In the genomic region with DNA sequence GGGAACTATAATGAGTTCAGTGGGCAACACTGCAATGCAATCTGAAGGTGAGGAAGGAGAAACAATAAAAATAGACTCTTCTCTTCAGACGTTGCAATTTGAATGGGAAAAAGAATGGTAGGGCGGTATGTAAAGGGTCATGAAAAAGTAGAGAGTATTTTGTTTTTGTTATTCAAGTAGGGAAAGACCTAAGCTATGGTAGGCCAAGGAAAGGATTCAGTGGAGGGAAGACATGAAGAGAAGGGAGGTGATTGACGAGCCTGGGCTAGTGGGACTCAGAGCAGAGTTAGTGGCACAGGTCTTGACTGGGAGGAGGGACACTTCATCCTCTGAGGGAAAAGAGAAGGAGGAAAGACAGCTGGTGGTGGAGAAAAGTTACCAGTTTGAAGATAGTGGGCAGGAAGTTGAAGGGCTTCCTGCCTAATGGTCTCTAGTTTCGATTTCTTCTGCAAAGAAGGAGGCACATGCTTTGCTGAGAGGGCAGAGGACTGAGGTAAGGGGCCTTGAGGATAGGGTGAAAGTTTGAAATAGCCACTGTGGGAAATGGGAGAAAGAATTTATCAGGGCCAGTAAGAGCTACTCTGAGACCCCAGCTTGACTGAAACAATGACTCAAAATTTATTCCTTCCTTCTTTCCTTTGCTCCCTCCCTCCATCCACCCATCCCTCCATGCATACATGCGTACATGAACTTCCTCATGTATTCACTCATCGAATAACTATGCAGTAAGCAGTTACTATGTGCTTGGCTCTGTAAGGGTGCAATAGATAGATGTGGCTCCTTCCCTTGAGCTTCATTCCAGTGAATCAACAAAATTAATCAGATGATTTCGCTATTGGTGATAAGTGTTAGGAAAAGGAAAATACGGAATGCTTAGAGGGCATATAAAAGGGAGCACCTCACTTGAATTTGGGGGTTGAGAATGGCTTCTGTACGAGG, we compare ENCODE assay signal across 18 cellular contexts. TPM values are rescaled to one million over a fixed set of nuclear protein-coding genes. Genes with fewer than 3 reads are reported as not detected.
DNase-seq lines count a peak whose midpoint lies in the region; ATAC-seq, FAIRE-seq and TF ChIP-seq lines count a peak whose summit lies in the region.
"Had no signal": no experiment of that assay in that cellular context is flagged by ENCODE, and none has a peak within 500 bp of the region (broad histone marks: within the 10 kb centered on the region; RNA-seq: fewer than 3 reads in every experiment).

No MANE protein-coding gene starts in this region.

- H4K20me1 ChIP-seq in GM12878 (ENCODE audit: control insufficient read depth, insufficient read depth) (peaks cover 7% of the 10 kb centered on the region; the same call in 1 of the 2 replicates), GM23248 (ENCODE audit: insufficient read depth) (no peaks in the 10 kb centered on the region)

- H3K23ac ChIP-seq in mesendoderm (ENCODE audit: low read length) = no peak overlapping the region

- H3K36me3 ChIP-seq in KOPT-K1 (ENCODE audit: insufficient read depth, low read length) (peaks cover 31% of the 10 kb centered on the region), GM12878 (ENCODE audit: control insufficient read depth in 2 of 2, insufficient read depth in 2 of 2, low read length in 1 of 2) (peaks cover 4% of the 10 kb centered on the region in 2 experiments; a peak in 3 of 4 replicates), stomach (no peaks in the 10 kb centered on the region), mesendoderm (ENCODE audit: control insufficient read depth, insufficient read depth, low read length) (no peaks in the 10 kb centered on the region), GM23248 (ENCODE audit: low read depth) (no peaks in the 10 kb centered on the region)

- FAIRE-seq in GM12878 (lab: Jason Lieb, UNC) = no peak
- FAIRE-seq: colon, keratinocyte had no signal

- no peaks in the 10 kb centered on the region for H3F3A ChIP-seq in GM23248 (ENCODE audit: insufficient read depth)

- no peaks in the 10 kb centered on the region for H3K9me2 ChIP-seq in GM23248 (ENCODE audit: insufficient read depth)

- H3K4me1 ChIP-seq in GM12878 (ENCODE audit: control insufficient read depth, insufficient read depth, low read length) (peaks cover 13% of the 10 kb centered on the region), stomach (peaks cover 0 to 17% (median 0%) of the 10 kb centered on the region in 4 donors), mesendoderm (ENCODE audit: control insufficient read depth, low read depth, low read length) (no peaks in the 10 kb centered on the region), GM23248 (ENCODE audit: insufficient read depth) (no peaks in the 10 kb centered on the region)

- H3K4me3 ChIP-seq in GM12878 = peak overlapping the region; percentile 93
- peak overlapping the region in 1 of 4 donors; percentile 14 for H3K4me3 ChIP-seq in stomach
- H3K4me3 ChIP-seq in mesendoderm (ENCODE audit: low read length) = no peak overlapping the region
- no peak overlapping the region for H3K4me3 ChIP-seq in GM23248
- H3K4me3 ChIP-seq: SK-N-MC had no signal

- H2BK5ac ChIP-seq in mesendoderm (ENCODE audit: low read length) = no peak overlapping the region

- RAD21 ChIA-PET in GM12878 (lab: Charles Lee; ENCODE audit: unreplicated experiment) = interaction anchor here (0.8 to 5.4 kb wide), 37 partner anchors 16 to 363 kb away, joined by 3 to 42 read pairs (median 5); partner anchors contain the start of genes ARHGAP30, ITLN2, SLAMF1 and SLAMF7

- H3K9ac ChIP-seq in GM12878 (ENCODE audit: control insufficient read depth, insufficient read depth, low read length) = peak overlapping the region; percentile 100
- H3K9ac ChIP-seq in mesendoderm (ENCODE audit: low read length) = no peak overlapping the region
- H3K9ac ChIP-seq in GM23248 = no peak overlapping the region

- TF ChIP-seq POLR2A in GM12878 (IDR thresholded peaks at IDR 0.05; ENCODE audit: low read depth, low read length) (no peak; the same call in 1 of the 2 replicates), stomach (IDR thresholded peaks at IDR 0.05) (no peak)

- peaks cover 34% of the 10 kb centered on the region for H3K36me3 Mint-ChIP-seq in activated CD4-positive, alpha-beta T cell treated with anti-CD3 and anti-CD28 coated beads, Interleukin-2, amount 10 ng/mL, durations not matched to agents 7 days and 5 days (ENCODE audit: low read depth)

- no peak overlapping the region for H2BK15ac ChIP-seq in mesendoderm (replicated peaks; ENCODE audit: low read depth)

- no peak overlapping the region for H4K8ac ChIP-seq in mesendoderm (ENCODE audit: low read depth, low read length)

- TF ChIP-seq EP300 in GM12878 (IDR thresholded peaks at IDR 0.05; ENCODE audit: borderline replicate concordance in 1 of 2, control insufficient read depth in 1 of 2, low read depth in 2 of 2, low read length in 2 of 2) (0 out of 4 replicates have a peak, but pooled peaks of 1 of the 2 experiments have one; percentile 16), stomach (IDR thresholded peaks at IDR 0.05) (no peak)

- SMC1A ChIA-PET in GM12878 (lab: Charles Lee; ENCODE audit: uncharacterized antibody, unreplicated experiment) = interaction anchor here (0.7 to 7.6 kb wide), 29 partner anchors 10 to 279 kb away, joined by 3 to 82 read pairs (median 5); partner anchors contain the start of genes SLAMF1 and SLAMF7

- ATAC-seq in GM12878 = peak; percentile 16
- ATAC-seq in HG03159 (IDR thresholded peaks at IDR 0.05; ENCODE audit: unreplicated experiment) = no peak

- no peak for TF ChIP-seq RAD21 in GM12878 (IDR thresholded peaks at IDR 0.05; ENCODE audit: insufficient read depth, low read depth, low read length)

- H3K27ac Mint-ChIP-seq in activated CD4-positive, alpha-beta T cell treated with anti-CD3 and anti-CD28 coated beads, Interleukin-2, amount 10 ng/mL, durations not matched to agents 7 days and 5 days = no peak overlapping the region
- H3K27ac Mint-ChIP-seq: activated naive CD8-positive, alpha-beta T cell treated with anti-CD3 and anti-CD28 coated beads for 36 hours had no signal

- intact Hi-C loops in GM12878 (cut with micrococcal nuclease; ENCODE audit: unreplicated experiment) = loop anchor here (5.0 kb wide), 1 partner anchor 60 kb away; the partner anchor contains the start of gene SLAMF1
- intact Hi-C loops in stomach (cut with DNase I; ENCODE audit: low total_unique reads) = no loop called here

- no peak overlapping the region for H2AFZ ChIP-seq in GM12878 (ENCODE audit: control insufficient read depth, low read depth, low read length)
- H2AFZ ChIP-seq in GM23248 = no peak overlapping the region

- H3K9me3 Mint-ChIP-seq in activated CD4-positive, alpha-beta T cell treated with anti-CD3 and anti-CD28 coated beads, Interleukin-2, amount 10 ng/mL, durations not matched to agents 7 days and 5 days = no peaks in the 10 kb centered on the region
- H3K9me3 Mint-ChIP-seq: activated naive CD8-positive, alpha-beta T cell treated with anti-CD3 and anti-CD28 coated beads for 36 hours had no signal

- H3K4me3 Mint-ChIP-seq in activated CD4-positive, alpha-beta T cell treated with anti-CD3 and anti-CD28 coated beads, Interleukin-2, amount 10 ng/mL, durations not matched to agents 7 days and 5 days = no peak overlapping the region
- H3K4me3 Mint-ChIP-seq: activated naive CD8-positive, alpha-beta T cell treated with anti-CD3 and anti-CD28 coated beads for 36 hours had no signal

- no peak overlapping the region for H2BK120ac ChIP-seq in mesendoderm (ENCODE audit: low read depth, low read length)

- no peak overlapping the region for H3K4ac ChIP-seq in mesendoderm (ENCODE audit: low read depth, low read length)

- no peak overlapping the region for H4K5ac ChIP-seq in mesendoderm (ENCODE audit: low read length)

- H3K79me2 ChIP-seq in GM12878 (ENCODE audit: control insufficient read depth, insufficient read depth, low read length) (peaks cover 99% of the 10 kb centered on the region), mesendoderm (ENCODE audit: control insufficient read depth, insufficient read depth, low read length) (no peaks in the 10 kb centered on the region), GM23248 (ENCODE audit: insufficient read depth) (no peaks in the 10 kb centered on the region)

- POLR2A ChIA-PET in activated CD4-positive, alpha-beta T cell treated with anti-CD3 and anti-CD28 coated beads, Interleukin-2, amount 10 ng/mL, durations not matched to agents 7 days and 5 days (lab: Charles Lee) = interaction anchor here (0.5 to 1.5 kb wide), 2 partner anchors 18 to 24 kb away, joined by 3 to 5 read pairs; no protein-coding TSS in a partner anchor
- POLR2A ChIA-PET in GM12878 (lab: Charles Lee) = interaction anchor here (0.5 to 3.7 kb wide), 31 partner anchors 16 to 363 kb away, joined by 3 to 27 read pairs (median 6); partner anchors contain the start of genes SLAMF1 and TSTD1

- H3K4me2 ChIP-seq in GM12878 (ENCODE audit: control insufficient read depth, insufficient read depth) (peak overlapping the region; percentile 88), mesendoderm (ENCODE audit: low read length) (no peak overlapping the region), GM23248 (ENCODE audit: unreplicated experiment) (no peak overlapping the region)

- no TSS peak for BruUV-seq in GM12878 (replicated peaks; lab: Mats Ljungman, UMichigan)

- no peaks in the 10 kb centered on the region for H3K79me1 ChIP-seq in mesendoderm (ENCODE audit: low read length)

- H3K27me3 Mint-ChIP-seq in activated CD4-positive, alpha-beta T cell treated with anti-CD3 and anti-CD28 coated beads, Interleukin-2, amount 10 ng/mL, durations not matched to agents 7 days and 5 days = no peaks in the 10 kb centered on the region
- H3K27me3 Mint-ChIP-seq: activated naive CD8-positive, alpha-beta T cell treated with anti-CD3 and anti-CD28 coated beads for 36 hours had no signal

- H3K27ac ChIP-seq in KOPT-K1 (ENCODE audit: low read depth, low read length, poor library complexity, severe bottlenecking) (peak overlapping the region; percentile 99), GM12878 (ENCODE audit: control insufficient read depth, insufficient read depth) (peak overlapping the region; percentile 100), stomach (peak overlapping the region; percentile 10 to 78 (median 40)), mesendoderm (ENCODE audit: low read depth, low read length) (no peak overlapping the region), GM23248 (no peak overlapping the region)
- H3K27ac ChIP-seq: SK-N-MC had no signal

- no peak overlapping the region for H3K18ac ChIP-seq in mesendoderm (ENCODE audit: low read length)

- CTCF ChIA-PET in activated CD4-positive, alpha-beta T cell treated with anti-CD3 and anti-CD28 coated beads, Interleukin-2, amount 10 ng/mL, durations not matched to agents 7 days and 5 days (lab: Charles Lee) = interaction anchor here (0.6 to 3.3 kb wide), 21 partner anchors 8 to 247 kb away, joined by 3 to 23 read pairs (median 5); partner anchors contain the start of gene ITLN2
- CTCF ChIA-PET in GM12878 (lab: Yijun Ruan, JAX) = interaction anchor here (0.9 to 5.7 kb wide), 25 partner anchors 12 to 279 kb away, joined by 3 to 59 read pairs (median 5); partner anchors contain the start of genes SLAMF1 and SLAMF7

- peak; percentile 50 for DNase-seq in activated CD4-positive, alpha-beta T cell treated with anti-CD3 and anti-CD28 coated beads, Interleukin-2, amount 10 ng/mL, durations not matched to agents 7 days and 5 days
- no peak for DNase-seq in activated CD4-positive, alpha-beta T cell treated with anti-CD3 and anti-CD28 coated beads for 48 hours
- DNase-seq in GM12878 (ENCODE audit: low read depth, low spot score) (no peak), stomach (no peak), mesendoderm (no peak), GM23248 (no peak)
- DNase-seq: ACHN; activated CD4-positive, alpha-beta T cell treated with anti-CD3 and anti-CD28 coated beads, Interleukin-2, amount 50 U/mL, for 48 hours; activated naive CD8-positive, alpha-beta T cell treated with anti-CD3 and anti-CD28 coated beads for 36 hours had no signal

- H3K4me1 Mint-ChIP-seq in activated CD4-positive, alpha-beta T cell treated with anti-CD3 and anti-CD28 coated beads, Interleukin-2, amount 10 ng/mL, durations not matched to agents 7 days and 5 days = peaks cover 48% of the 10 kb centered on the region

- H3K27me3 ChIP-seq in GM12878 (replicated peaks in 1 of 2; ENCODE audit: control insufficient read depth in 2 of 2, insufficient read depth in 2 of 2, low read length in 1 of 2) (no peaks in the 10 kb centered on the region), stomach (peaks cover 0 to 4% (median 0%) of the 10 kb centered on the region in 3 donors), mesendoderm (ENCODE audit: insufficient read depth, low read length, poor library complexity) (no peaks in the 10 kb centered on the region), GM23248 (replicated peaks; ENCODE audit: insufficient read depth) (peaks cover 6% of the 10 kb centered on the region; the same call in 1 of the 2 replicates)

- TF ChIP-seq CTCF in GM12878 (IDR thresholded peaks at IDR 0.05 in 2 of 3, conservative IDR thresholded peaks at IDR 0.05 in 1 of 3; ENCODE audit: control insufficient read depth in 2 of 3, extremely low read depth in 1 of 3, insufficient read depth in 1 of 3, low read depth in 3 of 3, low read length in 3 of 3) (no peak), stomach (IDR thresholded peaks at IDR 0.05) (no peak)

- no peak overlapping the region for H3K56ac ChIP-seq in mesendoderm (ENCODE audit: low read length)

- H3K9me3 ChIP-seq in KOPT-K1 (ENCODE audit: insufficient read depth, low read length, poor library complexity, severe bottlenecking) = no peaks in the 10 kb centered on the region
- no peaks in the 10 kb centered on the region for H3K9me3 ChIP-seq in GM12878 (replicated peaks; ENCODE audit: control insufficient read depth, insufficient read depth, low read length)
- no peaks in the 10 kb centered on the region for H3K9me3 ChIP-seq in stomach
- H3K9me3 ChIP-seq in GM23248 (ENCODE audit: low read depth) = no peaks in the 10 kb centered on the region

- WGBS in GM12878 (ENCODE audit: insufficient coverage, insufficient replicate concordance, low lambda C conversion rate, missing lambda C conversion rate) = 2% methylated on average over 9 of the region's 9 CpGs
- 69 to 80% (median 74%) methylated on average over 9 of the region's 9 CpGs for WGBS in stomach, 5 donors
- 100% methylated on average over 2 of the region's 9 CpGs for WGBS in mesendoderm (ENCODE audit: extremely low coverage, insufficient coverage, low lambda C conversion rate)
- WGBS in GM23248 (ENCODE audit: low coverage in 1 of 2, low lambda C conversion rate in 2 of 2, missing lambda C conversion rate in 2 of 2), 2 experiments = 16 to 18% methylated on average over 9 of the region's 9 CpGs

- no peak overlapping the region for H2AK5ac ChIP-seq in mesendoderm (ENCODE audit: low read length)

- in situ Hi-C loops in GM12878 (cut with MboI) = no loop called here
- in situ Hi-C loops in GM23248 (cut with MboI) = no loop called here

RNA-seq across cellular contexts. Expression of gene CD48, which starts 4.2 kb away (rescaled TPM):
- 100 to 1,000 TPM; 294 to 309 TPM for total RNA-seq in activated CD4-positive, alpha-beta T cell treated with anti-CD3 and anti-CD28 coated beads, Interleukin-2, amount 10 ng/mL, durations not matched to agents 7 days and 5 days
- total RNA-seq in GM12878 (2013; cell fraction: nucleolus; rRNA removed) = 550 and 565 TPM in 2 replicates
- total RNA-seq in GM12878 (2014; rRNA removed) (415 and 499 TPM in 2 replicates), GM12878 (2014; rRNA removed; fragmentation: Illumina TruSeq; extraction: Trizol) (445 and 463 TPM in 2 replicates), GM12878 (2021) (311 and 323 TPM in 2 replicates), stomach (10 to 100 TPM in 1 of 5 donors, 1 to 10 TPM in 1, under 1 TPM in 1, not detected in 2; 0.58 to 11.9 (median 9.2) TPM)
- polyA plus RNA-seq in GM12878 (2011; ENCODE audit: low read depth) = 1,141 TPM
- polyA plus RNA-seq in GM12878 (2011; rRNA removed) (1,315 and 1,412 TPM in 2 replicates), GM12878 (2014; fragmentation: Illumina TruSeq; extraction: Trizol) (487 and 663 TPM in 2 replicates), GM12878 (2014; fragmentation: Nextera tagmentation; extraction: Ambion mirVana) (100 to 1,000 TPM; 667 to 776 TPM), GM12878 (2014; rRNA removed) (335 and 411 TPM in 2 replicates), GM12878 (2016; fragmentation: Nextera tagmentation; extraction: Ambion mirVana) (100 to 1,000 TPM; 302 to 328 TPM), stomach (10 to 100 TPM in 1 of 3 donors, 1 to 10 TPM in 2; 6.4 to 23.7 (median 8.4) TPM), GM23248 (2016; fragmentation: Nextera tagmentation; extraction: Ambion mirVana) (0.28 TPM in 1 of 2 replicates, not detected in the other)
- 831 and 1,170 TPM in 2 replicates for polyA plus RNA-seq in GM12878 (2011; cell fraction: cytosol; rRNA removed)
- 317 and 485 TPM in 2 replicates for polyA plus RNA-seq in GM12878 (2011; cell fraction: nucleus; rRNA removed)
- 688 and 1,150 TPM in 2 replicates for polyA plus RNA-seq in GM12878 (2012)
- polyA minus RNA-seq in GM12878 (2011; rRNA and poly(A)+ RNA removed) = 654 and 682 TPM in 2 replicates
- polyA minus RNA-seq in GM12878 (2011; cell fraction: cytosol; rRNA and poly(A)+ RNA removed) = 176 and 177 TPM in 2 replicates
- polyA minus RNA-seq in GM12878 (2011; cell fraction: nucleus; rRNA and poly(A)+ RNA removed) = 79.5 and 82.9 TPM in 2 replicates
- polyA plus RNA-seq in mesendoderm (2013, experiment 1 of 2) = 2.5 TPM
- 2.7 TPM for polyA plus RNA-seq in mesendoderm (2013, experiment 2 of 2)
- total RNA-seq in GM23248 (2014; rRNA removed; shearing (Covaris generic)) = not detected in 2 replicates
- total RNA-seq: Daoy, fibroblast of villous mesenchyme, LHCN-M2, NCI-H460 had no signal

RNA-seq across cellular contexts. Expression of gene SLAMF7, which starts 31.6 kb away (rescaled TPM):
- 10 to 100 TPM; 12.8 to 13.4 TPM for total RNA-seq in activated CD4-positive, alpha-beta T cell treated with anti-CD3 and anti-CD28 coated beads, Interleukin-2, amount 10 ng/mL, durations not matched to agents 7 days and 5 days
- 340 and 341 TPM in 2 replicates for total RNA-seq in GM12878 (2013; cell fraction: nucleolus; rRNA removed)
- 74.4 and 76.2 TPM in 2 replicates for total RNA-seq in GM12878 (2014; rRNA removed)
- 81.5 and 88.1 TPM in 2 replicates for total RNA-seq in GM12878 (2014; rRNA removed; fragmentation: Illumina TruSeq; extraction: Trizol)
- total RNA-seq in GM12878 (2021) = 124 and 133 TPM in 2 replicates
- 147 TPM for polyA plus RNA-seq in GM12878 (2011; ENCODE audit: low read depth)
- polyA plus RNA-seq in GM12878 (2011; rRNA removed) = 275 and 284 TPM in 2 replicates
- 168 and 176 TPM in 2 replicates for polyA plus RNA-seq in GM12878 (2011; cell fraction: cytosol; rRNA removed)
- polyA plus RNA-seq in GM12878 (2011; cell fraction: nucleus; rRNA removed) = 116 and 168 TPM in 2 replicates
- polyA plus RNA-seq in GM12878 (2012) = 182 and 235 TPM in 2 replicates
- polyA plus RNA-seq in GM12878 (2014; fragmentation: Illumina TruSeq; extraction: Trizol) = 182 and 208 TPM in 2 replicates
- polyA plus RNA-seq in GM12878 (2014; fragmentation: Nextera tagmentation; extraction: Ambion mirVana) = 10 to 100 TPM; 66.6 to 83.4 TPM
- polyA plus RNA-seq in GM12878 (2014; rRNA removed) = 118 and 125 TPM in 2 replicates
- 100 to 1,000 TPM; 102 to 114 TPM for polyA plus RNA-seq in GM12878 (2016; fragmentation: Nextera tagmentation; extraction: Ambion mirVana)
- 184 and 200 TPM in 2 replicates for polyA minus RNA-seq in GM12878 (2011; rRNA and poly(A)+ RNA removed)
- 46.2 and 51.3 TPM in 2 replicates for polyA minus RNA-seq in GM12878 (2011; cell fraction: cytosol; rRNA and poly(A)+ RNA removed)
- 108 and 125 TPM in 2 replicates for polyA minus RNA-seq in GM12878 (2011; cell fraction: nucleus; rRNA and poly(A)+ RNA removed)
- total RNA-seq in stomach = 1 to 10 TPM in 2 of 5 donors, under 1 TPM in 2, not detected in 1; 0.45 to 4.2 (median 1.3) TPM
- polyA plus RNA-seq in stomach = 1 to 10 TPM; 1.3 to 3.7 (median 2.1) TPM
- polyA plus RNA-seq in mesendoderm (2013, experiment 1 of 2) = 0.06 TPM
- polyA plus RNA-seq in mesendoderm (2013, experiment 2 of 2) = 0.07 TPM
- total RNA-seq in GM23248 (2014; rRNA removed; shearing (Covaris generic)) = not detected in 2 replicates
- not detected in 2 replicates for polyA plus RNA-seq in GM23248 (2016; fragmentation: Nextera tagmentation; extraction: Ambion mirVana)
- total RNA-seq: fibroblast of villous mesenchyme, LHCN-M2, NCI-H460 had no signal

Comparison
In these comparisons a context has a peak if more than half of its experiments do, and no peak if none do; other contexts are left out.
1. H3K27ac ChIP-seq: peak in KOPT-K1 (single experiment), GM12878 (single experiment) and stomach (5 of 5); none in mesendoderm (single experiment) and GM23248 (single experiment).
2. RNA of gene CD48, which starts 4.2 kb away (total RNA-seq): 311 to 565 TPM in GM12878 and 294 to 309 TPM in activated CD4-positive, alpha-beta T cell treated with anti-CD3 and anti-CD28 coated beads, Interleukin-2, amount 10 ng/mL, durations not matched to agents 7 days and 5 days; 0.58 to 11.9 TPM in stomach and not detected in GM23248; every median in the first group is over 10 times any median in the second.
3. RNA of gene SLAMF7, which starts 31.6 kb away (total RNA-seq): 74.4 to 341 TPM in GM12878; 12.8 to 13.4 TPM in activated CD4-positive, alpha-beta T cell treated with anti-CD3 and anti-CD28 coated beads, Interleukin-2, amount 10 ng/mL, durations not matched to agents 7 days and 5 days, 0.45 to 4.2 TPM in stomach and not detected in GM23248; every median in the first group is over 4 times any median in the second.